ENCODE assay signal across 18 cellular contexts in genomic region chr1:217369996-217370551, GRCh38.
DNase-seq lines count a peak whose midpoint lies in the region; ATAC-seq and TF ChIP-seq lines count a peak whose summit lies in the region.
"Had no signal": no experiment of that assay in that cellular context is flagged by ENCODE, and none has a peak within 500 bp of the region (broad histone marks: within the 10 kb centered on the region; RNA-seq: fewer than 3 reads in every experiment).

No MANE protein-coding gene starts in this region.

- no peak overlapping the region for H3K4me3 ChIP-seq in thyroid gland (replicated peaks in 1 of 3)
- H3K4me3 ChIP-seq: ascending aorta, coronary artery, transverse colon had no signal

- DNase-seq in HPDE6-E6E7 (ENCODE audit: extremely low spot score) (peak; percentile 7), epithelial cell of prostate (ENCODE audit: low read depth, low spot score) (peak; percentile 12), thyroid gland (no peak)
- DNase-seq in activated naive CD4-positive, alpha-beta T cell (lab: John Stamatoyannopoulos, UW), result no peak
- DNase-seq: activated CD8-positive, alpha-beta T cell treated with anti-CD3 and anti-CD28 coated beads, Interleukin-2, amount 10 ng/mL, durations not matched to agents 7 days and 5 days; glutamatergic neuron; NCI-H1436; NCI-H226; SW 1271; transverse colon had no signal

- H3K4me1 ChIP-seq in thyroid gland, result no peaks in the 10 kb centered on the region
- H3K4me1 ChIP-seq: ascending aorta, transverse colon had no signal

- no peaks in the 10 kb centered on the region for H3K27me3 ChIP-seq in thyroid gland
- H3K27me3 ChIP-seq: ascending aorta, transverse colon had no signal

- intact Hi-C loops in thyroid gland (cut with DNase I), result no loop called here

- TF ChIP-seq CTCF in thyroid gland (IDR thresholded peaks at IDR 0.05), result no peak

- WGBS in thyroid gland, 2 donors, result 84 to 85% methylated on average over 9 of the region's 9 CpGs

- no peaks in the 10 kb centered on the region for H3K36me3 ChIP-seq in thyroid gland
- H3K36me3 ChIP-seq: ascending aorta, transverse colon had no signal

- H3K27ac ChIP-seq in epithelial cell of prostate, result peak overlapping the region; percentile 59
- no peak overlapping the region for H3K27ac ChIP-seq in thyroid gland
- H3K27ac ChIP-seq: ascending aorta, coronary artery, transverse colon, VCaP had no signal

- TF ChIP-seq POLR2A in thyroid gland (IDR thresholded peaks at IDR 0.05), result no peak

- peak; percentile 2 for ATAC-seq in GM18867 (IDR thresholded peaks at IDR 0.05; ENCODE audit: unreplicated experiment)
- peak; percentile 3 for ATAC-seq in GM21723 (IDR thresholded peaks at IDR 0.05; ENCODE audit: unreplicated experiment)
- no peak for ATAC-seq in GM18511 (IDR thresholded peaks at IDR 0.05; ENCODE audit: unreplicated experiment)
- ATAC-seq in HG02798 (IDR thresholded peaks at IDR 0.05; ENCODE audit: poor library complexity, unreplicated experiment), result no peak
- ATAC-seq: activated CD8-positive, alpha-beta T cell treated with anti-CD3 and anti-CD28 coated beads, Interleukin-2, amount 10 ng/mL, durations not matched to agents 7 days and 5 days; stimulated activated effector memory CD8-positive, alpha-beta T cell treated with anti-CD3 and anti-CD28 coated beads, Interleukin-12 subunit alpha, Interleukin-12 subunit beta, amount 100 ng/mL, for 72 hours had no signal

- no peaks in the 10 kb centered on the region for H3K9me3 ChIP-seq in thyroid gland
- H3K9me3 ChIP-seq: ascending aorta, transverse colon had no signal

Comparison
In these comparisons a context has a peak if more than half of its experiments do, and no peak if none do; other contexts are left out.
1. ATAC-seq: peak in GM18867 (single experiment) and GM21723 (single experiment); none in GM18511 (single experiment) and HG02798 (single experiment).
2. DNase-seq: peak in HPDE6-E6E7 (single experiment) and epithelial cell of prostate (single experiment); none in thyroid gland (0 of 2) and activated naive CD4-positive, alpha-beta T cell (0 of 4).